21 cellular contexts compared by ENCODE assay signal in genomic region chr4:41305486-41305885, GRCh38.
"Had no signal": no experiment of that assay in that cellular context is flagged by ENCODE, and none has a peak within 500 bp of the region (broad histone marks: within the 10 kb centered on the region; RNA-seq: fewer than 3 reads in every experiment).

No MANE protein-coding gene starts in this region.

- H3K27me3 ChIP-seq: brain microvascular endothelial cell, tibial nerve, vagina had no signal

- H3K4me3 ChIP-seq: prostate gland, tibial nerve, vagina had no signal

- H3K4me3 Mint-ChIP-seq: activated naive CD8-positive, alpha-beta T cell treated with anti-CD3 and anti-CD28 coated beads, Interleukin-2, amount 10 ng/mL, durations not matched to agents 7 days and 5 days; nephron had no signal

- H3K27ac Mint-ChIP-seq: activated naive CD8-positive, alpha-beta T cell treated with anti-CD3 and anti-CD28 coated beads, Interleukin-2, amount 10 ng/mL, durations not matched to agents 7 days and 5 days; nephron had no signal

- DNase-seq: activated CD4-positive, alpha-beta T cell treated with anti-CD3 and anti-CD28 coated beads, Interleukin-2, amount 50 U/mL, for 4 hours; activated naive CD4-positive, alpha-beta T cell; activated naive CD8-positive, alpha-beta T cell treated with anti-CD3 and anti-CD28 coated beads, Interleukin-2, amount 10 ng/mL, durations not matched to agents 7 days and 5 days; activated T-cell treated with anti-CD3 and anti-CD28 coated beads for 4 hours; anterior cingulate cortex; brain microvascular endothelial cell; effector memory CD4-positive, alpha-beta T cell; foreskin keratinocyte; glutamatergic neuron; kidney glomerular epithelial cell; mesendoderm; right cardiac atrium; small intestine; stimulated activated CD4-positive, alpha-beta T cell treated with anti-CD3 and anti-CD28 coated beads, Interleukin-4, amount 100 ng/mL, for 24 hours; stimulated activated naive CD4-positive, alpha-beta T cell; substantia nigra had no signal

- H3K4me1 Mint-ChIP-seq: activated naive CD8-positive, alpha-beta T cell treated with anti-CD3 and anti-CD28 coated beads, Interleukin-2, amount 10 ng/mL, durations not matched to agents 7 days and 5 days had no signal

- FAIRE-seq: small intestine had no signal

- H3K27ac ChIP-seq: brain microvascular endothelial cell, foreskin keratinocyte, prostate gland, tibial nerve, vagina had no signal

- H3K9me3 ChIP-seq: prostate gland, tibial nerve, vagina had no signal

- H3K36me3 Mint-ChIP-seq: activated naive CD8-positive, alpha-beta T cell treated with anti-CD3 and anti-CD28 coated beads, Interleukin-2, amount 10 ng/mL, durations not matched to agents 7 days and 5 days had no signal

- H3K9me3 Mint-ChIP-seq: activated naive CD8-positive, alpha-beta T cell treated with anti-CD3 and anti-CD28 coated beads, Interleukin-2, amount 10 ng/mL, durations not matched to agents 7 days and 5 days; nephron had no signal

- H3K4me1 ChIP-seq: foreskin keratinocyte, prostate gland, tibial nerve, vagina had no signal

- H3K36me3 ChIP-seq: brain microvascular endothelial cell, prostate gland, tibial nerve, vagina had no signal

- ATAC-seq: activated CD4-positive, CD25-positive, alpha-beta regulatory T cell treated with anti-CD3 and anti-CD28 coated beads, Interleukin-2, amount 50 U/mL, for 24 hours; foreskin keratinocyte; right cardiac atrium had no signal
